8 cellular contexts compared by ENCODE assay signal in genomic region chr12:90854136-90854689, GRCh38.
A peak's percentile ranks its signal among the peaks of the same experiment; 100 is the strongest.
DNase-seq lines count a peak whose midpoint lies in the region; ATAC-seq and TF ChIP-seq lines count a peak whose summit lies in the region.

No MANE protein-coding gene starts in this region.

- DNase-seq in AG08395 (ENCODE audit: low spot score) (peak; percentile 33), GM04504 (ENCODE audit: low read depth) (peak; percentile 30), HEK293T (ENCODE audit: extremely low spot score) (peak; percentile 33), NCI-H1694 (lab: John Stamatoyannopoulos, UW) (peak; percentile 38), WTC11 (ENCODE audit: low spot score) (no peak), hepatic stellate cell (ENCODE audit: low spot score) (peak; percentile 16), stromal cell of bone marrow (ENCODE audit: low read depth) (peak; percentile 41)

- CTCF ChIA-PET in HEK293T (lab: Yijun Ruan, JAX) = interaction anchor here (0.7 to 1.3 kb wide), 5 partner anchors 9 to 1170 kb away, joined by 3 to 6 read pairs (median 4); no protein-coding TSS in a partner anchor
- CTCF ChIA-PET in WTC11 (lab: Charles Lee) = interaction anchor here (0.5 to 1.3 kb wide), 4 partner anchors 9 to 74 kb away, joined by 3 to 4 read pairs (median 3); no protein-coding TSS in a partner anchor

- peak; percentile 59 for ATAC-seq in WTC11
- ATAC-seq in HG03135 (IDR thresholded peaks at IDR 0.05; ENCODE audit: unreplicated experiment) = no peak

- no peak overlapping the region for H3K27ac Mint-ChIP-seq in WTC11

- no peak overlapping the region for H3K4me3 Mint-ChIP-seq in WTC11

- H3K36me3 Mint-ChIP-seq in WTC11 = no peaks in the 10 kb centered on the region

- no peaks in the 10 kb centered on the region for H3K27me3 Mint-ChIP-seq in WTC11 (ENCODE audit: low read depth)

- H3K4me1 Mint-ChIP-seq in WTC11 = no peaks in the 10 kb centered on the region

- POLR2A ChIA-PET in HEK293T (lab: Yijun Ruan, JAX) = no interaction called here
- POLR2A ChIA-PET in WTC11 (lab: Charles Lee) = no interaction called here

- H3K9me3 Mint-ChIP-seq in WTC11 = no peaks in the 10 kb centered on the region

- TF ChIP-seq CTCF in WTC11 (IDR thresholded peaks at IDR 0.05) = peak; percentile 43; the same call in 1 of the 2 replicates

TF ChIP-seq in HEK293T, 16 proteins besides CTCF, POLR2A, EP300 and RAD21:
- TF ChIP-seq ARNT (IDR thresholded peaks at IDR 0.05) = no peak
- no peak for TF ChIP-seq TARDBP (IDR thresholded peaks at IDR 0.05)
- no peak for TF ChIP-seq SP1 (IDR thresholded peaks at IDR 0.05)
- TF ChIP-seq LEF1 (IDR thresholded peaks at IDR 0.05; ENCODE audit: borderline replicate concordance) = no peak
- no peak for TF ChIP-seq FOXM1 (IDR thresholded peaks at IDR 0.05; ENCODE audit: borderline replicate concordance)
- no peak for TF ChIP-seq FOXA1 (IDR thresholded peaks at IDR 0.05)
- TF ChIP-seq NFRKB (IDR thresholded peaks at IDR 0.05) = no peak
TF ChIP-seq in HEK293T: peak in this region for 0.

TF ChIP-seq in WTC11, 78 proteins besides CTCF, POLR2A, EP300 and RAD21:
- TF ChIP-seq ATF3 (CRISPR knock-in tag; conservative IDR thresholded peaks at IDR 0.05) = no peak
